In genomic region chr1:210500831-210501230, GRCh38 we compare ENCODE assay signal across 22 cellular contexts.
"Had no signal": no experiment of that assay in that cellular context is flagged by ENCODE, and none has a peak within 500 bp of the region (broad histone marks: within the 10 kb centered on the region; RNA-seq: fewer than 3 reads in every experiment).

No MANE protein-coding gene starts in this region.

- DNase-seq: activated CD4-positive, alpha-beta T cell treated with anti-CD3 and anti-CD28 coated beads for 4 hours; activated CD4-positive, alpha-beta T cell treated with anti-CD3 and anti-CD28 coated beads, Interleukin-2, amount 50 U/mL, for 4 hours; activated effector memory CD4-positive, alpha-beta T cell treated with Interleukin-2 at 50 U/mL for 16 hours; activated naive CD4-positive, alpha-beta T cell treated with Interleukin-2 at 50 U/mL for 16 hours; activated T-cell treated with anti-CD3 and anti-CD28 coated beads for 4 hours; activated T-cell treated with anti-CD3 and anti-CD28 coated beads, Interleukin-2, amount 50 U/mL, for 72 hours; aorta; body of pancreas; cerebellar nuclear complex; colonic mucosa; effector CD8-positive, alpha-beta T cell; left cardiac atrium; mammary epithelial cell; naive thymus-derived CD4-positive, alpha-beta T cell; ovary; right lobe of liver; stimulated activated CD4-positive, alpha-beta T cell treated with anti-CD3 and anti-CD28 coated beads, Interleukin-12 subunit alpha, Interleukin-12 subunit beta, amount 100 ng/mL, for 4 hours; stimulated activated CD4-positive, alpha-beta T cell treated with anti-CD3 and anti-CD28 coated beads, Interleukin-4, amount 100 ng/mL, for 1 hour; stimulated activated naive CD8-positive, alpha-beta T cell treated with anti-CD3 and anti-CD28 coated beads, Interleukin-15, Interleukin-2, amounts not matched to agents 100 U/mL and 50 U/mL, for 24 hours; testis; transverse colon had no signal

- H3K27ac ChIP-seq: body of pancreas, colonic mucosa, ovary, right lobe of liver, testis, transverse colon, VCaP had no signal

- H3K9me3 ChIP-seq: body of pancreas, colonic mucosa, ovary, right lobe of liver, testis, transverse colon had no signal

- H3K36me3 ChIP-seq: colonic mucosa, ovary, right lobe of liver, transverse colon had no signal

- H3K4me3 ChIP-seq: body of pancreas, colonic mucosa, ovary, right lobe of liver, testis, transverse colon had no signal

- H3K4me1 ChIP-seq: body of pancreas, colonic mucosa, right lobe of liver, testis, transverse colon had no signal

- H3K27me3 ChIP-seq: body of pancreas, colonic mucosa, ovary, right lobe of liver, testis, transverse colon had no signal
